In the genomic region with DNA sequence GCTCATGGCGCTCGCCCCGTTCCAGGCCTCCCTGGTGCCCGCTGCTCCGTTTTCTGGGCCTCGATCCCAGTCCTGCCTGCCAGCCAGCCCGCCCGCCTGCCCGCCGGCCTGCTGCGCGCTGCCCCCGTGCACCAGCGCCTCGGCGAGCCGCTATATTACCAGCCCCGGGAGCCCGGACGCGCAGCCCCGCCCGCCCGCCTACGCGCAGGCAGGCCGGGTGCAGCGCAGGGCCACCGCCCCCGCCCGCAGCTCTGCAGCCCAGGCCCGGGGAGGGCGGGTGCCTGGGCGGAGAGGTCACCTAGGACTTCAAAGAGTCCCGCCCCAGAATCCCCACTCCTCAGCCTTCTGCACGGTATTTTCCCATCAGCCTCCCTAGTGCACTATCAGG, we compare ENCODE assay signal across 10 cellular contexts. TPM values are rescaled to one million over a fixed set of nuclear protein-coding genes. Genes with fewer than 3 reads are reported as not detected.
DNase-seq lines count a peak whose midpoint lies in the region; ATAC-seq, FAIRE-seq and TF ChIP-seq lines count a peak whose summit lies in the region.
"Had no signal": no experiment of that assay in that cellular context is flagged by ENCODE, and none has a peak within 500 bp of the region (broad histone marks: within the 10 kb centered on the region; RNA-seq: fewer than 3 reads in every experiment).

A gene (minus strand): TSS at position 157 of the 388 bp plus-strand sequence. CDS start 151 bp downstream, at position 6.

- H3K4me3 Mint-ChIP-seq in naive thymus-derived CD4-positive, alpha-beta T cell, result peak within 1 kb of the TSS in 6 of 10 donors; percentile 23 to 42 (median 28)

- CTCF ChIA-PET in AG04450 (lab: Charles Lee) (no interaction called here), endothelial cell of umbilical vein (lab: Charles Lee) (no interaction called here)
- CTCF ChIA-PET in naive thymus-derived CD4-positive, alpha-beta T cell (lab: Charles Lee), result no interaction called here

- H3K4me3 ChIP-seq in AG04450 (ENCODE audit: low read depth, low read length) (peak within 1 kb of the TSS; percentile 22; the same call in 1 of the 2 replicates), NT2/D1 (ENCODE audit: insufficient read length, low read depth) (peak within 1 kb of the TSS; percentile 34), endothelial cell of umbilical vein (replicated peaks in 1 of 3; ENCODE audit: insufficient read depth in 1 of 3, low read depth in 1 of 3, low read length in 3 of 3) (no peak within 1 kb of the TSS)
- no peak within 1 kb of the TSS for H3K4me3 ChIP-seq in naive thymus-derived CD4-positive, alpha-beta T cell (ENCODE audit: low read length)

- peaks cover 11 to 22% (median 14%) of the 10 kb centered on the region in 5 donors for H3K27me3 Mint-ChIP-seq in naive thymus-derived CD4-positive, alpha-beta T cell

- H4K20me1 ChIP-seq in endothelial cell of umbilical vein (replicated peaks; ENCODE audit: control insufficient read depth, extremely low read depth, insufficient read depth, low read length), result no peaks in the 10 kb centered on the region

- peak within 1 kb of the TSS; percentile 56 for H3K9ac ChIP-seq in NT2/D1 (ENCODE audit: insufficient read length, low read depth)
- no peak within 1 kb of the TSS for H3K9ac ChIP-seq in endothelial cell of umbilical vein (replicated peaks; ENCODE audit: extremely low read depth, insufficient read depth, low read length)

- TF ChIP-seq CTCF in AG04450 (IDR thresholded peaks at IDR 0.05; ENCODE audit: low read depth, low read length), result no peak
- TF ChIP-seq CTCF in endothelial cell of umbilical vein (IDR thresholded peaks at IDR 0.05; ENCODE audit: extremely low read depth in 1 of 2, insufficient read depth in 1 of 2, low read depth in 1 of 2, low read length in 2 of 2), result no peak

- no peak within 1 kb of the TSS for H3K27ac ChIP-seq in AG04450 (ENCODE audit: low read depth, low read length)
- no peak within 1 kb of the TSS for H3K27ac ChIP-seq in endothelial cell of umbilical vein (ENCODE audit: insufficient read depth, low read depth, low read length)
- no peak within 1 kb of the TSS for H3K27ac ChIP-seq in naive thymus-derived CD4-positive, alpha-beta T cell (ENCODE audit: low read depth, low read length)

- H3K27ac Mint-ChIP-seq in naive thymus-derived CD4-positive, alpha-beta T cell, result no peak within 1 kb of the TSS

- DNase-seq in AG04450 (ENCODE audit: low read depth, low spot score) (no peak), NT2/D1 (ENCODE audit: low read depth, low spot score) (peak; percentile 23), endothelial cell of umbilical vein (ENCODE audit: low read depth, low spot score) (no peak), urothelium cell line (ENCODE audit: low spot score) (peak; percentile 80), foreskin melanocyte (no peak), NCI-H2196 treated with DMSO at 0.1 percent for 48 hours (lab: John Stamatoyannopoulos, UW; ENCODE audit: unreplicated experiment) (no peak), SIG-M5 (lab: John Stamatoyannopoulos, UW) (no peak)
- peak in 4 of 9 donors; percentile 4 to 23 (median 6) for DNase-seq in naive thymus-derived CD4-positive, alpha-beta T cell

- POLR2A ChIA-PET in AG04450 (lab: Yijun Ruan, JAX), result no interaction called here
- POLR2A ChIA-PET in endothelial cell of umbilical vein (lab: Charles Lee), result no interaction called here
- POLR2A ChIA-PET in naive thymus-derived CD4-positive, alpha-beta T cell (lab: Charles Lee), result no interaction called here

- no peak within 1 kb of the TSS for H2AFZ ChIP-seq in endothelial cell of umbilical vein (ENCODE audit: low read depth, low read length)

- H3K9me3 Mint-ChIP-seq in naive thymus-derived CD4-positive, alpha-beta T cell, result no peaks in the 10 kb centered on the region

- intact Hi-C loops in endothelial cell of umbilical vein (cut with micrococcal nuclease), result no loop called here
- intact Hi-C loops in naive thymus-derived CD4-positive, alpha-beta T cell (cut with micrococcal nuclease), result no loop called here

- no peaks in the 10 kb centered on the region for H3K36me3 ChIP-seq in NT2/D1 (ENCODE audit: insufficient read depth, insufficient read length, low read length)
- H3K36me3 ChIP-seq in endothelial cell of umbilical vein (ENCODE audit: control insufficient read depth in 2 of 2, extremely low read depth in 1 of 2, insufficient read depth in 2 of 2, low read length in 2 of 2), result no peaks in the 10 kb centered on the region
- H3K36me3 ChIP-seq in naive thymus-derived CD4-positive, alpha-beta T cell (ENCODE audit: control insufficient read depth in 2 of 3, insufficient read depth in 3 of 3, low read length in 3 of 3), result no peaks in the 10 kb centered on the region

- H3K9me1 ChIP-seq in endothelial cell of umbilical vein (replicated peaks; ENCODE audit: control insufficient read depth, extremely low read depth, insufficient read depth, low read length), result no peaks in the 10 kb centered on the region

- H3K9me3 ChIP-seq in AG04450 (ENCODE audit: control insufficient read depth, insufficient read depth, low read length) (no peaks in the 10 kb centered on the region), NT2/D1 (ENCODE audit: insufficient read depth, low read length) (no peaks in the 10 kb centered on the region), endothelial cell of umbilical vein (replicated peaks; ENCODE audit: control insufficient read depth, insufficient read depth, low read length) (no peaks in the 10 kb centered on the region)
- H3K9me3 ChIP-seq in naive thymus-derived CD4-positive, alpha-beta T cell (ENCODE audit: control insufficient read depth in 2 of 3, low read length in 3 of 3), result no peaks in the 10 kb centered on the region

- no peaks in the 10 kb centered on the region for H3K27me3 ChIP-seq in AG04450 (ENCODE audit: control insufficient read depth, insufficient read depth, low read length)
- peaks cover 27% of the 10 kb centered on the region for H3K27me3 ChIP-seq in NT2/D1 (ENCODE audit: insufficient read depth, insufficient read length)
- H3K27me3 ChIP-seq in endothelial cell of umbilical vein (ENCODE audit: control insufficient read depth in 2 of 2, insufficient read depth in 2 of 2, low read length in 2 of 2), result peaks cover 0 to 10% of the 10 kb centered on the region in 2 experiments
- no peaks in the 10 kb centered on the region for H3K27me3 ChIP-seq in naive thymus-derived CD4-positive, alpha-beta T cell (ENCODE audit: control insufficient read depth in 2 of 2, insufficient read depth in 2 of 2, low read length in 2 of 2)

- FAIRE-seq in endothelial cell of umbilical vein (lab: Jason Lieb, UNC) (no peak), urothelium cell line (lab: Jason Lieb, UNC) (no peak)
- FAIRE-seq: keratinocyte had no signal

- no peak within 1 kb of the TSS for H3K4me2 ChIP-seq in endothelial cell of umbilical vein (ENCODE audit: insufficient read depth, low read length)

- H3K36me3 Mint-ChIP-seq in naive thymus-derived CD4-positive, alpha-beta T cell, result peaks cover 0 to 4% (median 0%) of the 10 kb centered on the region in 5 donors

- TF ChIP-seq POLR2A in endothelial cell of umbilical vein (IDR thresholded peaks at IDR 0.05; ENCODE audit: low read depth, low read length), result no peak

- H3K4me1 Mint-ChIP-seq in naive thymus-derived CD4-positive, alpha-beta T cell, result peaks cover 0 to 4% (median 0%) of the 10 kb centered on the region in 7 donors

- no TSS peak for BruUV-seq in endothelial cell of umbilical vein (replicated peaks; lab: Mats Ljungman, UMichigan)

- no peak for ATAC-seq in naive thymus-derived CD4-positive, alpha-beta T cell

- dilution Hi-C loops in endothelial cell of umbilical vein (cut with MboI; ENCODE audit: extremely low pct_ligation_motif_present, low sequenced_read_pairs), result no loop called here

- H3K79me2 ChIP-seq in endothelial cell of umbilical vein (ENCODE audit: control insufficient read depth, insufficient read depth, low read length), result no peaks in the 10 kb centered on the region

- H3K4me1 ChIP-seq in NT2/D1 (ENCODE audit: insufficient read depth, insufficient read length), result no peaks in the 10 kb centered on the region
- H3K4me1 ChIP-seq in endothelial cell of umbilical vein (ENCODE audit: control insufficient read depth, extremely low read depth, insufficient read depth, low read length), result no peaks in the 10 kb centered on the region
- H3K4me1 ChIP-seq in naive thymus-derived CD4-positive, alpha-beta T cell (ENCODE audit: control insufficient read depth in 2 of 2, insufficient read depth in 2 of 2, low read length in 2 of 2), result no peaks in the 10 kb centered on the region

TF ChIP-seq in endothelial cell of umbilical vein, 7 proteins besides CTCF, POLR2A, EP300 and RAD21:
- peak; percentile 47 for TF ChIP-seq EZH2 (IDR thresholded peaks at IDR 0.05; ENCODE audit: borderline replicate concordance, low read depth, low read length, severe bottlenecking)
- no peak for TF ChIP-seq POLR2AphosphoS5 (IDR thresholded peaks at IDR 0.05; ENCODE audit: insufficient read depth, low read depth, low read length)

RNA-seq across cellular contexts. Expression of the gene that starts here (rescaled TPM):
- polyA plus RNA-seq in AG04450 (2011; rRNA removed) (0.48 and 0.52 TPM in 2 replicates), endothelial cell of umbilical vein (not detected in 2 replicates)
- 0.09 and 0.30 TPM in 2 replicates for polyA minus RNA-seq in AG04450 (2011; rRNA and poly(A)+ RNA removed)
- total RNA-seq in endothelial cell of umbilical vein, result not detected in 2 replicates
- not detected in 2 replicates for polyA plus RNA-seq in endothelial cell of umbilical vein (2011; cell fraction: cytosol; rRNA removed)
- polyA plus RNA-seq in endothelial cell of umbilical vein (2011; cell fraction: nucleus; rRNA removed), result not detected in 2 replicates
- polyA plus RNA-seq in endothelial cell of umbilical vein (2012), result not detected in 2 replicates
- not detected in 2 replicates for polyA minus RNA-seq in endothelial cell of umbilical vein
- polyA minus RNA-seq in endothelial cell of umbilical vein (2011; cell fraction: cytosol; rRNA and poly(A)+ RNA removed), result 3.3 TPM
- polyA minus RNA-seq in endothelial cell of umbilical vein (2011; cell fraction: nucleus; rRNA and poly(A)+ RNA removed), result not detected in 2 replicates
- not detected for total RNA-seq in naive thymus-derived CD4-positive, alpha-beta T cell
- not detected for polyA plus RNA-seq in naive thymus-derived CD4-positive, alpha-beta T cell
- total RNA-seq: SK-MEL-5 had no signal

Comparison
In these comparisons a context has a peak if more than half of its experiments do, and no peak if none do; other contexts are left out.
1. DNase-seq: peak in NT2/D1 (single experiment) and urothelium cell line (single experiment); none in AG04450 (single experiment), endothelial cell of umbilical vein (single experiment), foreskin melanocyte (single experiment), NCI-H2196 treated with DMSO at 0.1 percent for 48 hours (single experiment) and SIG-M5 (single experiment).
2. H3K4me3 ChIP-seq: peak in AG04450 (single experiment) and NT2/D1 (single experiment); none in endothelial cell of umbilical vein (0 of 3) and naive thymus-derived CD4-positive, alpha-beta T cell (single experiment).